In the genomic region with DNA sequence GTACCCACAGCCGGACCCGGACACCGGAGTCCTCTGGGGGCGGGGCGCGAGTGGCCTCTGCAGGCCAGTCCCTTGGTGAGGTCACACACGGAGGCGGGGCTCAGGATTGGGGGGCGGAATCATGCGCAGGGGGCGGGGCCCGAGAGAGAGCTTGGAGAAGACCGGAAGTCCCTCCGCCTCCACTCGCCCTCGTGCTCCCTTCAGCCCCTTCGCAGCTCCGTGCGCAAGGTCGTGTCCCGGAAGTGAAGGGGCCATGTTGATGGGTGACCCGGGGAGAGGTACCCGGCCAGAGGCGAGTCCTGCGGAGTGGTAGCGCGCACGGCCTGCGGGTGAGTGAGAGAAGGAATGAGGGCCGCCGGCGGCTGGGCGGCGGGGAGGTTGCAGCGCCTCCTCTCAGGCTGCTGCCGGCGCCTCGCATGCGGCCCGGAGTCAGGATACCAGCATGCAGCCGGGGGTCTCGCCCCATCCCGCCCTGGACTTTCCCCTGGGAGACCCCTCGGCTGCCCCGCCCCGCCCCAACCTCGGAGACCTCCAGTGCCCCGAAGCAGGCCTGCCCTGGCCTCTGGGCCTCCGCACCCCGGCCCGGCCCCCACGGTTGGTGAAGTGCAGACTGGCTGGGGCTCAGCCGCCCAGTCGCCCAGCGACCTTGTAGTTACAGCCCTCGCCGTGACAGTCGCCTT, we compare ENCODE assay signal across 1 cellular context.
TF ChIP-seq lines count a peak whose summit lies in the region.

A gene (plus strand): TSS at position 182 of the 680 bp plus-strand sequence. CDS start 9,005 bp downstream, outside the sequence.

TF ChIP-seq in HepG2, 621 proteins besides CTCF, POLR2A, EP300 and RAD21 (continued from another document):
- TF ChIP-seq, protein P1, sequence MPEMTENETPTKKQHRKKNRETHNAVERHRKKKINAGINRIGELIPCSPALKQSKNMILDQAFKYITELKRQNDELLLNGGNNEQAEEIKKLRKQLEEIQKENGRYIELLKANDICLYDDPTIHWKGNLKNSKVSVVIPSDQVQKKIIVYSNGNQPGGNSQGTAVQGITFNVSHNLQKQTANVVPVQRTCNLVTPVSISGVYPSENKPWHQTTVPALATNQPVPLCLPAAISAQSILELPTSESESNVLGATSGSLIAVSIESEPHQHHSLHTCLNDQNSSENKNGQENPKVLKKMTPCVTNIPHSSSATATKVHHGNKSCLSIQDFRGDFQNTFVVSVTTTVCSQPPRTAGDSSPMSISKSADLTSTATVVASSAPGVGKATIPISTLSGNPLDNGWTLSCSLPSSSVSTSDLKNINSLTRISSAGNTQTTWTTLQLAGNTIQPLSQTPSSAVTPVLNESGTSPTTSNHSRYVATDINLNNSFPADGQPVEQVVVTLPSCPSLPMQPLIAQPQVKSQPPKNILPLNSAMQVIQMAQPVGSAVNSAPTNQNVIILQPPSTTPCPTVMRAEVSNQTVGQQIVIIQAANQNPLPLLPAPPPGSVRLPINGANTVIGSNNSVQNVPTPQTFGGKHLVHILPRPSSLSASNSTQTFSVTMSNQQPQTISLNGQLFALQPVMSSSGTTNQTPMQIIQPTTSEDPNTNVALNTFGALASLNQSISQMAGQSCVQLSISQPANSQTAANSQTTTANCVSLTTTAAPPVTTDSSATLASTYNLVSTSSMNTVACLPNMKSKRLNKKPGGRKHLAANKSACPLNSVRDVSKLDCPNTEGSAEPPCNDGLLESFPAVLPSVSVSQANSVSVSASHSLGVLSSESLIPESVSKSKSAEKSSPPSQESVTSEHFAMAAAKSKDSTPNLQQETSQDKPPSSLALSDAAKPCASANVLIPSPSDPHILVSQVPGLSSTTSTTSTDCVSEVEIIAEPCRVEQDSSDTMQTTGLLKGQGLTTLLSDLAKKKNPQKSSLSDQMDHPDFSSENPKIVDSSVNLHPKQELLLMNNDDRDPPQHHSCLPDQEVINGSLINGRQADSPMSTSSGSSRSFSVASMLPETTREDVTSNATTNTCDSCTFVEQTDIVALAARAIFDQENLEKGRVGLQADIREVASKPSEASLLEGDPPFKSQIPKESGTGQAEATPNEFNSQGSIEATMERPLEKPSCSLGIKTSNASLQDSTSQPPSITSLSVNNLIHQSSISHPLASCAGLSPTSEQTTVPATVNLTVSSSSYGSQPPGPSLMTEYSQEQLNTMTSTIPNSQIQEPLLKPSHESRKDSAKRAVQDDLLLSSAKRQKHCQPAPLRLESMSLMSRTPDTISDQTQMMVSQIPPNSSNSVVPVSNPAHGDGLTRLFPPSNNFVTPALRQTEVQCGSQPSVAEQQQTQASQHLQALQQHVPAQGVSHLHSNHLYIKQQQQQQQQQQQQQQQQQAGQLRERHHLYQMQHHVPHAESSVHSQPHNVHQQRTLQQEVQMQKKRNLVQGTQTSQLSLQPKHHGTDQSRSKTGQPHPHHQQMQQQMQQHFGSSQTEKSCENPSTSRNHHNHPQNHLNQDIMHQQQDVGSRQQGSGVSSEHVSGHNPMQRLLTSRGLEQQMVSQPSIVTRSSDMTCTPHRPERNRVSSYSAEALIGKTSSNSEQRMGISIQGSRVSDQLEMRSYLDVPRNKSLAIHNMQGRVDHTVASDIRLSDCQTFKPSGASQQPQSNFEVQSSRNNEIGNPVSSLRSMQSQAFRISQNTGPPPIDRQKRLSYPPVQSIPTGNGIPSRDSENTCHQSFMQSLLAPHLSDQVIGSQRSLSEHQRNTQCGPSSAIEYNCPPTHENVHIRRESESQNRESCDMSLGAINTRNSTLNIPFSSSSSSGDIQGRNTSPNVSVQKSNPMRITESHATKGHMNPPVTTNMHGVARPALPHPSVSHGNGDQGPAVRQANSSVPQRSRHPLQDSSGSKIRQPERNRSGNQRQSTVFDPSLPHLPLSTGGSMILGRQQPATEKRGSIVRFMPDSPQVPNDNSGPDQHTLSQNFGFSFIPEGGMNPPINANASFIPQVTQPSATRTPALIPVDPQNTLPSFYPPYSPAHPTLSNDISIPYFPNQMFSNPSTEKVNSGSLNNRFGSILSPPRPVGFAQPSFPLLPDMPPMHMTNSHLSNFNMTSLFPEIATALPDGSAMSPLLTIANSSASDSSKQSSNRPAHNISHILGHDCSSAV (CRISPR knock-in tag; IDR thresholded peaks at IDR 0.05; ENCODE audit: borderline replicate concordance): no peak
- TF ChIP-seq SRSF4 (IDR thresholded peaks at IDR 0.05; ENCODE audit: low read depth, low read length, poor library complexity, severe bottlenecking): no peak
- TF ChIP-seq POLR2AphosphoS2 (IDR thresholded peaks at IDR 0.05; ENCODE audit: low read depth, low read length): no peak
- TF ChIP-seq ZSCAN30 (CRISPR knock-in tag; IDR thresholded peaks at IDR 0.05): no peak
- TF ChIP-seq HOXA7 (CRISPR knock-in tag; IDR thresholded peaks at IDR 0.05): no peak
- TF ChIP-seq, protein P2, sequence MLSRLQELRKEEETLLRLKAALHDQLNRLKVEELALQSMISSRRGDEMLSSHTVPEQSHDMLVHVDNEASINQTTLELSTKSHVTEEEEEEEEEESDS (CRISPR knock-in tag; IDR thresholded peaks at IDR 0.05; ENCODE audit: borderline replicate concordance): no peak
- TF ChIP-seq ZNF335 (CRISPR knock-in tag; IDR thresholded peaks at IDR 0.05): peak; percentile 62; the same call in 1 of the 2 replicates
- TF ChIP-seq ARNT2 (CRISPR knock-in tag; IDR thresholded peaks at IDR 0.05; ENCODE audit: low read depth): 0 out of 2 replicates have a peak, but pooled peaks have one; percentile 45
TF ChIP-seq in HepG2: peak in this region for 232.
